Comparison of ENCODE assay signal across 10 cellular contexts in the genomic region with DNA sequence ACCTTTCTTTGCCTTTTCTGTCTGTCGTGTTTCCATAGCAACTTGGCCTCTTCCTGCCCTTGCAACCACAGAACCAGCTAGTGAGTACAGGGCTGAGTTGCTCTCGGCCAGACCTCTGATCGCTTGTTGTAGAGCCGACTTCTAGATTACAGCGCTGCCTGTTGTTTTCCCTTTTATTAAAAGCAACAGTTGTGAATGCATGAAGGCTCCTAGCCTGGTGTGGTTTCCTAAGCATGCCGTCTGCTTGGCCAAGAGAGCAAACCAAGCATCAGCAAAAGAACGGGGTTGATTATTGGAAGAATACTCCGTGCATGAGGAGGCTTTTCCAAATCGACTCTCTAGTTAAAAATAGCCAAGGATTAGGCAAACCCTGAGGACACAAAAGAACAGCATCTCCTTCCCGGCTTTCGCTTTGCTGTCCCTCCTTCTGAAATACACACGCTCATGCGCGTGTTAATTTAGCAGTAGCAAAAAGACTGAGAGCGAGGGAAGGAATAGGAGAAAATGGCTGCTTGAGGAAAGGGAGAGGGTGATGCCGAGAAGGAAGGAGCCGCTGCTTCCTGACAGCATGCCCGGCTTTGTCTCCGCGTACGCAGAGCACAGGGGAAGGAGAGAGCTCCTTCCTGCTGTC.
DNase-seq lines count a peak whose midpoint lies in the region; ATAC-seq and TF ChIP-seq lines count a peak whose summit lies in the region.
"Had no signal": no experiment of that assay in that cellular context is flagged by ENCODE, and none has a peak within 500 bp of the region (broad histone marks: within the 10 kb centered on the region; RNA-seq: fewer than 3 reads in every experiment).

No MANE protein-coding gene starts in this region.

- no peak overlapping the region for H3K9ac ChIP-seq in mammary epithelial cell (ENCODE audit: insufficient read depth, low read length)

- no peak for TF ChIP-seq CTCF in mammary epithelial cell (conservative IDR thresholded peaks at IDR 0.05 in 1 of 2, IDR thresholded peaks at IDR 0.05 in 1 of 2; ENCODE audit: extremely low read depth in 1 of 2, insufficient read depth in 1 of 2, low read depth in 1 of 2, low read length in 2 of 2)
- no peak for TF ChIP-seq CTCF in thoracic aorta (IDR thresholded peaks at IDR 0.05)

- BruUV-seq in mammary epithelial cell (replicated peaks; lab: Mats Ljungman, UMichigan), result no TSS peak

- ATAC-seq in thoracic aorta (ENCODE audit: insufficient number of reproducible peaks, low FRiP score, low read depth) (peak; percentile 45), HG03025 (IDR thresholded peaks at IDR 0.05; ENCODE audit: low FRiP score, unreplicated experiment) (no peak), GM18870 (IDR thresholded peaks at IDR 0.05; ENCODE audit: unreplicated experiment) (no peak)

- CTCF ChIA-PET in mammary epithelial cell (lab: Charles Lee; ENCODE audit: low non-redundant PET), result no interaction called here

- H3K27me3 Mint-ChIP-seq in activated T-cell treated with anti-CD3 and anti-CD28 coated beads, Interleukin-2, amount 50 U/mL, for 24 hours, result peaks cover 64% of the 10 kb centered on the region

- dilution Hi-C loops in mammary epithelial cell (cut with HindIII; ENCODE audit: low sequenced_read_pairs), result no loop called here

- no peak overlapping the region for H3K27ac ChIP-seq in mammary epithelial cell (ENCODE audit: insufficient read depth, low read depth, low read length)
- H3K27ac ChIP-seq in thoracic aorta, result peak overlapping the region; percentile 61 to 78
- H3K27ac ChIP-seq: SJSA1 had no signal

- no peak overlapping the region for H3K4me2 ChIP-seq in mammary epithelial cell (ENCODE audit: insufficient read depth, low read depth, low read length)

- H3K79me2 ChIP-seq in mammary epithelial cell (ENCODE audit: insufficient read depth, low read length), result no peaks in the 10 kb centered on the region

- H3K36me3 Mint-ChIP-seq in activated T-cell treated with anti-CD3 and anti-CD28 coated beads, Interleukin-2, amount 50 U/mL, for 24 hours (ENCODE audit: low read depth), result no peaks in the 10 kb centered on the region

- H3K4me1 Mint-ChIP-seq in activated T-cell treated with anti-CD3 and anti-CD28 coated beads, Interleukin-2, amount 50 U/mL, for 24 hours (ENCODE audit: low read depth), result peaks cover 11% of the 10 kb centered on the region

- no peaks in the 10 kb centered on the region for H4K20me1 ChIP-seq in mammary epithelial cell (ENCODE audit: insufficient read depth, low read length)

- H3K9me3 ChIP-seq in mammary epithelial cell (replicated peaks; ENCODE audit: insufficient read depth, low read length) (no peaks in the 10 kb centered on the region), thoracic aorta (no peaks in the 10 kb centered on the region)
- H3K9me3 ChIP-seq: SJSA1 had no signal

- no peaks in the 10 kb centered on the region for H3K27me3 ChIP-seq in mammary epithelial cell (ENCODE audit: insufficient read depth, low read length)
- H3K27me3 ChIP-seq in thoracic aorta (replicated peaks; ENCODE audit: insufficient read depth), result no peaks in the 10 kb centered on the region
- H3K27me3 ChIP-seq: SJSA1 had no signal

- H3K4me3 ChIP-seq in mammary epithelial cell (replicated peaks in 1 of 3; ENCODE audit: insufficient read depth in 1 of 3, low read depth in 2 of 3, low read length in 3 of 3) (no peak overlapping the region), thoracic aorta (peak overlapping the region; percentile 77)
- H3K4me3 ChIP-seq: SJSA1 had no signal

- no peaks in the 10 kb centered on the region for H3K9me3 Mint-ChIP-seq in activated T-cell treated with anti-CD3 and anti-CD28 coated beads, Interleukin-2, amount 50 U/mL, for 24 hours

- H3K27ac Mint-ChIP-seq in activated T-cell treated with anti-CD3 and anti-CD28 coated beads, Interleukin-2, amount 50 U/mL, for 24 hours, result no peak overlapping the region

- no peaks in the 10 kb centered on the region for H3K4me1 ChIP-seq in mammary epithelial cell (ENCODE audit: insufficient read depth, low read length)
- peaks cover 0 to 9% of the 10 kb centered on the region in 2 donors for H3K4me1 ChIP-seq in thoracic aorta (ENCODE audit: control insufficient read depth in 1 of 2, low read depth in 2 of 2)

- in situ Hi-C loops in mammary epithelial cell (cut with MboI; ENCODE audit: low sequenced_read_pairs in 2 of 2), result no loop called here

- intact Hi-C loops in mammary epithelial cell (cut with micrococcal nuclease), result no loop called here

- no peak overlapping the region for H2AFZ ChIP-seq in mammary epithelial cell (ENCODE audit: low read depth, low read length)

- WGBS in mammary epithelial cell (ENCODE audit: low coverage, missing lambda C conversion rate), result 76% methylated on average over 20 of the region's 21 CpGs

- H3K4me3 Mint-ChIP-seq in activated T-cell treated with anti-CD3 and anti-CD28 coated beads, Interleukin-2, amount 50 U/mL, for 24 hours, result peak overlapping the region; percentile 24

- DNase-seq in activated T-cell treated with anti-CD3 and anti-CD28 coated beads, Interleukin-2, amount 50 U/mL, for 24 hours, result no peak
- DNase-seq in activated T-cell treated with anti-CD3 and anti-CD28 coated beads for 4 hours (no peak), mammary epithelial cell (peak; percentile 39), medulla oblongata (ENCODE audit: extremely low spot score) (peak; percentile 62), thoracic aorta (ENCODE audit: low spot score) (no peak), NAMALWA (ENCODE audit: low spot score) (no peak)
- DNase-seq: DND-41 had no signal

- H3K36me3 ChIP-seq in mammary epithelial cell (ENCODE audit: insufficient read depth, low read length) (no peaks in the 10 kb centered on the region), thoracic aorta (no peaks in the 10 kb centered on the region)
- H3K36me3 ChIP-seq: SJSA1 had no signal

Comparison
In these comparisons a context has a peak if more than half of its experiments do, and no peak if none do; other contexts are left out.
1. DNase-seq: peak in mammary epithelial cell (single experiment) and medulla oblongata (single experiment); none in activated T-cell treated with anti-CD3 and anti-CD28 coated beads, Interleukin-2, amount 50 U/mL, for 24 hours (single experiment), activated T-cell treated with anti-CD3 and anti-CD28 coated beads for 4 hours (single experiment), thoracic aorta (single experiment) and NAMALWA (single experiment).